In genomic region chr19:7888145-7888825, GRCh38 we compare ENCODE assay signal across 9 cellular contexts. TPM values are rescaled to one million over a fixed set of nuclear protein-coding genes. Genes with fewer than 3 reads are reported as not detected.
DNase-seq lines count a peak whose midpoint lies in the region; ATAC-seq, FAIRE-seq and TF ChIP-seq lines count a peak whose summit lies in the region.
"Had no signal": no experiment of that assay in that cellular context is flagged by ENCODE, and none has a peak within 500 bp of the region (broad histone marks: within the 10 kb centered on the region; RNA-seq: fewer than 3 reads in every experiment).

Gene LRRC8E, plus strand, starts transcription at chr19:7888510. Its CDS starts 7,094 bp downstream, at chr19:7895604.

- H3K4me3 Mint-ChIP-seq in activated T-cell treated with anti-CD3 and anti-CD28 coated beads, Interleukin-2, amount 50 U/mL, for 4 hours: no peak within 1 kb of the TSS

- in situ Hi-C loops in GM13976 (cut with MboI; ENCODE audit: low sequenced_read_pairs, unreplicated experiment): no loop called here

- H3K4me1 Mint-ChIP-seq in activated T-cell treated with anti-CD3 and anti-CD28 coated beads, Interleukin-2, amount 50 U/mL, for 4 hours (ENCODE audit: low read depth): no peaks in the 10 kb centered on the region

- TF ChIP-seq CTCF in A549 (IDR thresholded peaks at IDR 0.05): no peak
- TF ChIP-seq CTCF in heart right ventricle (IDR thresholded peaks at IDR 0.05): no peak
- no peak for TF ChIP-seq CTCF in GM13976 (IDR thresholded peaks at IDR 0.05; ENCODE audit: borderline replicate concordance, control extremely low read depth, extremely low read depth, insufficient read depth, missing control alignments)

- H3K4me2 ChIP-seq in A549: peak within 1 kb of the TSS; percentile 94

- H3K27ac ChIP-seq in A549: peak within 1 kb of the TSS; percentile 83 to 93
- no peak within 1 kb of the TSS for H3K27ac ChIP-seq in heart right ventricle

- ATAC-seq in A549 (peak; percentile 96 to 98), heart right ventricle (peak; percentile 56 to 92 (median 69)), sciatic nerve (peak; percentile 57), GM18519 (IDR thresholded peaks at IDR 0.05; ENCODE audit: low FRiP score, unreplicated experiment) (no peak)
- ATAC-seq in activated T-cell treated with anti-CD3 and anti-CD28 coated beads, Interleukin-2, amount 50 U/mL, for 4 hours: peak; percentile 95 to 98

- H3K27me3 ChIP-seq in heart right ventricle: peaks cover 0 to 38% (median 29%) of the 10 kb centered on the region in 7 donors

- POLR2A ChIA-PET in A549 (lab: Yijun Ruan, JAX): interaction anchor here (0.9 to 1.9 kb wide), 3 partner anchors 13 to 19 kb away, joined by 3 to 9 read pairs (median 7); partner anchors contain the start of gene MAP2K7

- TF ChIP-seq POLR2A in A549 (IDR thresholded peaks at IDR 0.05; ENCODE audit: low read length): peak; percentile 67

- H3K4me1 ChIP-seq in A549: no peaks in the 10 kb centered on the region
- peaks cover 0 to 8% (median 3%) of the 10 kb centered on the region in 9 donors for H3K4me1 ChIP-seq in heart right ventricle

- TF ChIP-seq EP300 in A549 (IDR thresholded peaks at IDR 0.05): no peak

- CTCF ChIA-PET in A549 (lab: Yijun Ruan, JAX): interaction anchor here (1.4 to 2.3 kb wide), 4 partner anchors 13 to 36 kb away, joined by 3 to 9 read pairs (median 4); partner anchors contain the start of gene MAP2K7

- H3K4me3 ChIP-seq in A549: peak within 1 kb of the TSS; percentile 71
- peak within 1 kb of the TSS in 9 of 10 donors; percentile 19 to 51 (median 43) for H3K4me3 ChIP-seq in heart right ventricle

- peaks cover 23% of the 10 kb centered on the region for H3K27me3 Mint-ChIP-seq in activated T-cell treated with anti-CD3 and anti-CD28 coated beads, Interleukin-2, amount 50 U/mL, for 4 hours (ENCODE audit: low read depth)

- peak; percentile 50 to 62 for DNase-seq in A549 (ENCODE audit: low read depth in 1 of 2, low spot score in 1 of 2)
- peak; percentile 63 for DNase-seq in HT1080 (ENCODE audit: low read depth)
- peak; percentile 41 for DNase-seq in activated T-cell treated with anti-CD3 and anti-CD28 coated beads, Interleukin-2, amount 50 U/mL, for 4 hours
- DNase-seq in heart right ventricle: no peak
- DNase-seq in sciatic nerve (ENCODE audit: low spot score): no peak
- DNase-seq in GM13976 (ENCODE audit: low spot score): no peak
- no peak for DNase-seq in anterior cingulate cortex (lab: John Stamatoyannopoulos, UW)

- no peak for FAIRE-seq in A549 (lab: Jason Lieb, UNC)

- H3K9me3 Mint-ChIP-seq in activated T-cell treated with anti-CD3 and anti-CD28 coated beads, Interleukin-2, amount 50 U/mL, for 4 hours: no peaks in the 10 kb centered on the region
- H3K9me3 Mint-ChIP-seq: brain had no signal

- no peak for TF ChIP-seq RAD21 in A549 (conservative IDR thresholded peaks at IDR 0.05 in 1 of 2, IDR thresholded peaks at IDR 0.05 in 1 of 2)

- no peaks in the 10 kb centered on the region for H3K36me3 Mint-ChIP-seq in activated T-cell treated with anti-CD3 and anti-CD28 coated beads, Interleukin-2, amount 50 U/mL, for 4 hours (ENCODE audit: insufficient read depth)
- H3K36me3 Mint-ChIP-seq: brain had no signal

- 16% methylated on average over 10 of the region's 53 CpGs for WGBS in A549 (ENCODE audit: missing lambda C conversion rate)
- 9% methylated on average over 53 of the region's 53 CpGs for WGBS in heart right ventricle, 2 donors

- intact Hi-C loops in heart right ventricle (cut with DNase I): no loop called here
- intact Hi-C loops in sciatic nerve (cut with DNase I): no loop called here

- H3K9me3 ChIP-seq in A549: no peaks in the 10 kb centered on the region
- no peaks in the 10 kb centered on the region for H3K9me3 ChIP-seq in heart right ventricle

- no peaks in the 10 kb centered on the region for H3K36me3 ChIP-seq in heart right ventricle

TF ChIP-seq in A549, 52 proteins besides CTCF, POLR2A, EP300 and RAD21:
- TF ChIP-seq FOSL2 (IDR thresholded peaks at IDR 0.05): no peak
- TF ChIP-seq FOSL2 (CRISPR knock-in tag; IDR thresholded peaks at IDR 0.05): peak; percentile 43; the same call in 1 of the 2 replicates
- TF ChIP-seq PHF8 (IDR thresholded peaks at IDR 0.05; ENCODE audit: borderline replicate concordance, low read depth): peak; percentile 83
- TF ChIP-seq CHD4 (IDR thresholded peaks at IDR 0.05; ENCODE audit: borderline replicate concordance): no peak
- TF ChIP-seq E2F6 (IDR thresholded peaks at IDR 0.05; ENCODE audit: borderline replicate concordance, low read depth): no peak
- no peak for TF ChIP-seq RFX5 (IDR thresholded peaks at IDR 0.05)
- peak in 1 of 2 experiments; percentile 48; a peak in 1 of 5 replicates for TF ChIP-seq JUN (IDR thresholded peaks at IDR 0.05)
TF ChIP-seq in A549: peak in this region for 3.

RNA-seq across cellular contexts. Expression of gene LRRC8E, which starts in this region (rescaled TPM):
- polyA plus RNA-seq in A549 (2011; rRNA removed) (4.0 and 5.3 TPM in 2 replicates), A549 (2017; fragmentation: RNase III; extraction: RNeasy Plus Mini Kit Qiagen cat#74134 plus additional on column Dnase treatment) (3.7 to 4.8 TPM (median 4.4 TPM) in 3 replicates), heart right ventricle (1 to 10 TPM in 1 of 2 donors, under 1 TPM in 1; 0.66 to 1.2 TPM)
- polyA plus RNA-seq in A549 (2012; cell fraction: cytosol; rRNA removed): 2.4 and 4.0 TPM in 2 replicates
- polyA plus RNA-seq in A549 (2012; cell fraction: nucleus; rRNA removed): 6.3 and 7.2 TPM in 2 replicates
- 3.5 and 6.8 TPM in 2 replicates for polyA minus RNA-seq in A549 (2011; rRNA and poly(A)+ RNA removed)
- 11.7 and 14.2 TPM in 2 replicates for total RNA-seq in HT1080 (2014; rRNA removed; shearing (Covaris generic))
- polyA plus RNA-seq in HT1080 (2015; cell fraction: cytosol; rRNA removed): 5.2 and 5.5 TPM in 2 replicates
- 11.6 and 13.0 TPM in 2 replicates for polyA plus RNA-seq in HT1080 (2015; cell fraction: nucleus; rRNA removed)
- total RNA-seq in activated T-cell treated with anti-CD3 and anti-CD28 coated beads, Interleukin-2, amount 50 U/mL, for 4 hours: under 1 TPM in 1 of 3 donors, not detected in 2; 0.05 TPM
- total RNA-seq in heart right ventricle (1 to 10 TPM in 5 of 10 donors, under 1 TPM in 5; 0.33 to 3.3 (median 0.99) TPM), sciatic nerve (0.09 TPM)

Comparison
In these comparisons a context has a peak if more than half of its experiments do, and no peak if none do; other contexts are left out.
1. Peak in DNase-seq and ATAC-seq in activated T-cell treated with anti-CD3 and anti-CD28 coated beads, Interleukin-2, amount 50 U/mL, for 4 hours; RNA of the gene not detected or under 1 TPM.
2. Peak in ATAC-seq in sciatic nerve; RNA of the gene not detected or under 1 TPM.
3. DNase-seq: peak in A549 (2 of 2) and HT1080 (single experiment); none in heart right ventricle (0 of 2), sciatic nerve (single experiment), GM13976 (single experiment) and anterior cingulate cortex (0 of 58).
4. H3K27ac ChIP-seq: peak in A549 (2 of 2); none in heart right ventricle (0 of 10).